Comparison of ENCODE assay signal across 11 cellular contexts in the genomic region with DNA sequence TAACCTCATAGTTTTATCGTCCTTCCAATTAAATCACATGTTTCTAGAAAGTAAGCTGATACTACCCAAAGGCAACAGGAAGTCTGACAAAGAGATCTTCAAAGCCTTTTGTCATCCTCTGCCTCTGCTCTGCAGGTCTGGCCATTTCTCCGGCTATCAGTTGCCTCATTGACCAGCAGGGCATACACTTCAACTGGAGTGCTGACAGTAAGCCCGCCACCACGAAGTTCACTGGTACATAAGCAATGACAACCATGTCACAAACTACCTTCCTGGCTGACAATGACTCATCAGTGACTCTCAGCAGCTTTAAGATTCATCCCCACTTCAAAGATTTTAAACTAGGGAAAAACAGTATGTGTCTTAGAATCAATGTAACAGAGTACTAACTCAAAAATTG. TPM values are rescaled to one million over a fixed set of nuclear protein-coding genes. Genes with fewer than 3 reads are reported as not detected.
DNase-seq lines count a peak whose midpoint lies in the region; TF ChIP-seq lines count a peak whose summit lies in the region.
"Had no signal": no experiment of that assay in that cellular context is flagged by ENCODE, and none has a peak within 500 bp of the region (broad histone marks: within the 10 kb centered on the region; RNA-seq: fewer than 3 reads in every experiment).

No MANE protein-coding gene starts in this region.

- H3K4me3 ChIP-seq in fibroblast of mammary gland (ENCODE audit: control insufficient read depth, low read depth, low read length) (no peak overlapping the region), vagina (no peak overlapping the region)
- H3K4me3 ChIP-seq: hepatocyte had no signal

- intact Hi-C loops in vagina (cut with DNase I), result no loop called here

- TF ChIP-seq CTCF in fibroblast of mammary gland (conservative IDR thresholded peaks at IDR 0.05; ENCODE audit: control insufficient read depth, insufficient read depth, low read depth, low read length) (no peak), vagina (IDR thresholded peaks at IDR 0.05) (no peak)

- H3K4me1 ChIP-seq in vagina, result peaks cover 14% of the 10 kb centered on the region

- no peaks in the 10 kb centered on the region for H3K9me3 ChIP-seq in vagina

- TF ChIP-seq POLR2A in vagina (IDR thresholded peaks at IDR 0.05), result no peak

- H3K27ac ChIP-seq in vagina, result no peak overlapping the region
- H3K27ac ChIP-seq: hepatocyte, WERI-Rb-1 had no signal

- H3K36me3 ChIP-seq in vagina, result no peaks in the 10 kb centered on the region
- H3K36me3 ChIP-seq: WERI-Rb-1 had no signal

- DNase-seq in activated T-cell treated with anti-CD3 and anti-CD28 coated beads for 24 hours (ENCODE audit: low read depth), result peak; percentile 20
- no peak for DNase-seq in activated T-cell treated with anti-CD3 and anti-CD28 coated beads for 4 hours
- peak; percentile 30 to 40 for DNase-seq in activated CD4-positive, alpha-beta T cell treated with anti-CD3 and anti-CD28 coated beads, Interleukin-2, amount 50 U/mL, for 48 hours
- DNase-seq in fibroblast of mammary gland (ENCODE audit: low read depth), result peak; percentile 29
- DNase-seq in stimulated activated CD8-positive, alpha-beta memory T cell treated with anti-CD3 and anti-CD28 coated beads, Interleukin-4, amount 100 ng/mL, for 48 hours, result peak; percentile 53
- no peak for DNase-seq in AG08396 (ENCODE audit: low spot score)
- no peak for DNase-seq in NCI-H2107 treated with DMSO at 0.1 percent for 48 hours (lab: John Stamatoyannopoulos, UW; ENCODE audit: unreplicated experiment)
- no peak for DNase-seq in vagina (ENCODE audit: extremely low spot score in 2 of 2)
- DNase-seq: NCI-H1048, WERI-Rb-1 had no signal

- H3K27me3 ChIP-seq in vagina, result no peaks in the 10 kb centered on the region
- H3K27me3 ChIP-seq: hepatocyte had no signal

RNA-seq across cellular contexts. Expression of a gene that starts 20.6 kb away (rescaled TPM):
- total RNA-seq in vagina, result 68.5 TPM

Comparison
In these comparisons a context has a peak if more than half of its experiments do, and no peak if none do; other contexts are left out.
1. DNase-seq: peak in activated T-cell treated with anti-CD3 and anti-CD28 coated beads for 24 hours (single experiment), activated CD4-positive, alpha-beta T cell treated with anti-CD3 and anti-CD28 coated beads, Interleukin-2, amount 50 U/mL, for 48 hours (2 of 2), fibroblast of mammary gland (single experiment) and stimulated activated CD8-positive, alpha-beta memory T cell treated with anti-CD3 and anti-CD28 coated beads, Interleukin-4, amount 100 ng/mL, for 48 hours (single experiment); none in activated T-cell treated with anti-CD3 and anti-CD28 coated beads for 4 hours (single experiment), AG08396 (single experiment), NCI-H2107 treated with DMSO at 0.1 percent for 48 hours (single experiment) and vagina (0 of 2).